In the genomic region with DNA sequence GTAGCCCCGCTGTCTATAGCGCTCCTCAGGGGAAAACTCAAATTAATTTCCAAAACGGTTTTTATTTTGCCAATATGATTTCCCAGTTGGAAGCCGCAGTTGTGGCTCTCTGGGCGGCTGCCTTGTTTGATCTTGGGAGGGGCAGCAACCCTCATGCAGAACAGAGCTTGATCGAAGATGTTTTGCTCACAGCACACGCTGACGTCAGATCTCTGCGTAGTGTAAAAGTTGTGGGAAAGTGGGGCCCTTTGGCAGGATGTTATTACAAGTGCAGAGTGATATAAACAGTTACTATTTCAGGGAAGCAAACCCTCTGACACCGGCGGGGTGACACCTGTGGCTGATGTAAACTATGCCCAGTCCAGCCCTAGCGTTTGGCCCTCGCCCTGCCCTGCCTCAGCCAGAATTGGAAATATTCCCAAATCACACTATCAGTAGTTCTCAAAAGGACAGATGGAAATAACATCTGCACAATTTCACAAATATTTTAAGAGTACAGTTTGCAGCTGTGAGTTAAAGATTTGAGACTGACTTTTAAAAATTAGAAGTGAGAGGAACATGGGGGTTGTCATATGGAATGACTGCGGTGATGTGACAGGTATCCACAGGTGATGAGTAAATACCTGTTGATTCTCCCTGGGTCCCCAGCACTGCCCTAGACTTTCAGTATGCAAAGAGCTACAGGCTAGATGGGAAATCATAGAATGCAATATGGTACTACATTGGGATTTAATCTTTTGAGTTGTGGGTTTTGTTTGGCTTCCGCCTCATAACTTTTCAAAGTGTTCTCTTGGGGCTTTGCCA, we compare ENCODE assay signal across 8 cellular contexts. TPM values are rescaled to one million over a fixed set of nuclear protein-coding genes. Genes with fewer than 3 reads are reported as not detected.
A peak's percentile ranks its signal among the peaks of the same experiment; 100 is the strongest.
DNase-seq lines count a peak whose midpoint lies in the region; ATAC-seq and TF ChIP-seq lines count a peak whose summit lies in the region.

No MANE protein-coding gene starts in this region.

- H3K36me3 Mint-ChIP-seq in CD4-positive, alpha-beta memory T cell = peaks cover 0 to 2% of the 10 kb centered on the region in 2 donors
- no peaks in the 10 kb centered on the region for H3K36me3 Mint-ChIP-seq in osteocyte (ENCODE audit: unreplicated experiment)

- intact Hi-C loops in CD4-positive, alpha-beta memory T cell (cut with micrococcal nuclease) = no loop called here

- no peaks in the 10 kb centered on the region for H3K9me3 Mint-ChIP-seq in CD4-positive, alpha-beta memory T cell
- H3K9me3 Mint-ChIP-seq in osteocyte (ENCODE audit: unreplicated experiment) = no peaks in the 10 kb centered on the region

- TF ChIP-seq CTCF in fibroblast of the aortic adventitia (IDR thresholded peaks at IDR 0.05; ENCODE audit: insufficient read depth, low read length) = no peak
- TF ChIP-seq CTCF in osteocyte (IDR thresholded peaks at IDR 0.05) = no peak

- H3K27ac Mint-ChIP-seq in CD4-positive, alpha-beta memory T cell = peak overlapping the region; percentile 75 to 92 (median 87)
- H3K27ac Mint-ChIP-seq in osteocyte (ENCODE audit: unreplicated experiment) = no peak overlapping the region

- H3K4me3 Mint-ChIP-seq in CD4-positive, alpha-beta memory T cell = peak overlapping the region; percentile 62 to 83 (median 72)
- peak overlapping the region; percentile 27 for H3K4me3 Mint-ChIP-seq in osteocyte (ENCODE audit: unreplicated experiment)

- H3K36me3 ChIP-seq in CD4-positive, alpha-beta memory T cell (ENCODE audit: insufficient read depth, low read length) = no peaks in the 10 kb centered on the region
- no peaks in the 10 kb centered on the region for H3K36me3 ChIP-seq in SJCRH30

- ATAC-seq in HG03354 (IDR thresholded peaks at IDR 0.05; ENCODE audit: poor library complexity, severe bottlenecking, unreplicated experiment) (no peak), GM21619 (IDR thresholded peaks at IDR 0.05; ENCODE audit: unreplicated experiment) (no peak), HG02642 (IDR thresholded peaks at IDR 0.05; ENCODE audit: poor library complexity, unreplicated experiment) (no peak)

- H3K27ac ChIP-seq in CD4-positive, alpha-beta memory T cell (ENCODE audit: low read depth, low read length) = no peak overlapping the region
- H3K27ac ChIP-seq in SJCRH30 = peak overlapping the region; percentile 82

- POLR2A ChIA-PET in CD4-positive, alpha-beta memory T cell (lab: Charles Lee; ENCODE audit: partially characterized antibody) = interaction anchor here (1.5 kb wide), 1 partner anchor 106 kb away, joined by 3 read pairs; no protein-coding TSS in a partner anchor

- no peaks in the 10 kb centered on the region for H3K9me3 ChIP-seq in CD4-positive, alpha-beta memory T cell (ENCODE audit: control insufficient read depth in 1 of 2, low read length in 2 of 2)
- H3K9me3 ChIP-seq in SJCRH30 (replicated peaks) = no peaks in the 10 kb centered on the region

- peaks cover 10 to 46% (median 28%) of the 10 kb centered on the region in 4 donors for H3K4me1 Mint-ChIP-seq in CD4-positive, alpha-beta memory T cell
- peaks cover 18% of the 10 kb centered on the region for H3K4me1 Mint-ChIP-seq in osteocyte (ENCODE audit: unreplicated experiment)

- no peak overlapping the region for H3K4me3 ChIP-seq in CD4-positive, alpha-beta memory T cell (ENCODE audit: low read length in 2 of 2)
- peak overlapping the region; percentile 68 for H3K4me3 ChIP-seq in SJCRH30
- peak overlapping the region; percentile 61 for H3K4me3 ChIP-seq in fibroblast of the aortic adventitia (ENCODE audit: low read depth, low read length)

- peak in 4 of 5 donors; percentile 43 to 72 (median 53) for DNase-seq in CD4-positive, alpha-beta memory T cell
- DNase-seq in SJCRH30 = peak; percentile 49 to 65
- peak; percentile 63 for DNase-seq in fibroblast of the aortic adventitia (ENCODE audit: low read depth)
- DNase-seq in osteocyte (ENCODE audit: extremely low spot score, unreplicated experiment) = no peak
- no peak for DNase-seq in NK-92 treated with Interleukin-12 subunit alpha and Interleukin-12 subunit beta, amount 100 ng/mL, for 24 hours (lab: John Stamatoyannopoulos, UW)

- CTCF ChIA-PET in CD4-positive, alpha-beta memory T cell (lab: Charles Lee; ENCODE audit: partially characterized antibody) = interaction anchor here (1.8 to 2.6 kb wide), 2 partner anchors 28 to 107 kb away, joined by 4 to 20 read pairs; no protein-coding TSS in a partner anchor

- H3K4me1 ChIP-seq in CD4-positive, alpha-beta memory T cell (ENCODE audit: insufficient read depth, low read length) = peaks cover 10% of the 10 kb centered on the region
- H3K4me1 ChIP-seq in SJCRH30 = peaks cover 28% of the 10 kb centered on the region

- H3K27me3 Mint-ChIP-seq in CD4-positive, alpha-beta memory T cell = peaks cover 15 to 26% of the 10 kb centered on the region in 2 donors
- peaks cover 5% of the 10 kb centered on the region for H3K27me3 Mint-ChIP-seq in osteocyte (ENCODE audit: unreplicated experiment)

- peaks cover 10% of the 10 kb centered on the region for H3K27me3 ChIP-seq in CD4-positive, alpha-beta memory T cell (ENCODE audit: insufficient read depth, low read length)
- H3K27me3 ChIP-seq in SJCRH30 = no peaks in the 10 kb centered on the region

RNA-seq across cellular contexts. Expression of a gene that starts 1.7 kb away (rescaled TPM):
- 10 to 100 TPM; 13.7 to 14.2 TPM for total RNA-seq in CD4-positive, alpha-beta memory T cell
- under 1 TPM; 0.09 to 0.42 TPM for polyA plus RNA-seq in CD4-positive, alpha-beta memory T cell
- 22.8 and 23.7 TPM in 2 replicates for total RNA-seq in SJCRH30 (2014; rRNA removed; shearing (Covaris generic))
- total RNA-seq in fibroblast of the aortic adventitia (ENCODE audit: low replicate concordance) = 3.4 and 6.2 TPM in 2 replicates
- 5.5 and 5.9 TPM in 2 replicates for total RNA-seq in osteocyte

Comparison
In these comparisons a context has a peak if more than half of its experiments do, and no peak if none do; other contexts are left out.
1. DNase-seq: peak in CD4-positive, alpha-beta memory T cell (4 of 5), SJCRH30 (2 of 2) and fibroblast of the aortic adventitia (single experiment); none in osteocyte (single experiment) and NK-92 treated with Interleukin-12 subunit alpha and Interleukin-12 subunit beta, amount 100 ng/mL, for 24 hours (single experiment).
2. H3K4me3 ChIP-seq: peak in SJCRH30 (single experiment) and fibroblast of the aortic adventitia (single experiment); none in CD4-positive, alpha-beta memory T cell (0 of 2).